ENCODE assay signal across 24 cellular contexts in the genomic region with DNA sequence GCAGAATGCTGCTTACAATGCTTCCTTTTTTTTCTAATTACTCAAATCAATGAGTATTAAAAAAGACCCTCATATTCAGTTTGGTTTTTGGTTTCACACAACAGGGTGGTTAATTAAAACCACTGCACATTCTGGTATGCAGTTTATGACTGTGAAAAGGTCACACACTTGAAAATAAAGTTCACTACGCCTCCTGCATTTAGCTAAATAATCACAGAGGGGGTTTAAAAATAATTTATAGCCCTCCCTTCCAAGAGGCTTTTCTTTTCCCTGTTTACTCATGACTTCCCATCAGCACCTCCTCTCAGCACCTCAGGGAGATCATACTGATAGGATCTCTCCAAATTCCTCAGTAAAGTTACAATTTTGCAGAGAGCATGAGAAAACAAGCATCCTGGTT.
"Had no signal": no experiment of that assay in that cellular context is flagged by ENCODE, and none has a peak within 500 bp of the region (broad histone marks: within the 10 kb centered on the region; RNA-seq: fewer than 3 reads in every experiment).

No MANE protein-coding gene starts in this region.

- H3K27me3 Mint-ChIP-seq: dendritic cell treated with granulocyte-macrophage colony-stimulating factor and Interleukin-4, amounts not matched to agents 40 ng/mL and 50 ng/mL, for 4 days; stimulated activated naive B cell treated with anti-CD40 and anti-IgM and Interleukin-4, amounts not matched to agents 10 μg/mL and 1 μg/mL and 100 μg/mL, for 72 hours; stimulated activated naive CD8-positive, alpha-beta T cell treated with anti-CD3 and anti-CD28 coated beads, Interleukin-15, Interleukin-2, amounts not matched to agents 100 ng/mL and 50 ng/mL, for 24 hours had no signal

- DNase-seq: colonic mucosa; effector CD8-positive, alpha-beta T cell; endodermal cell; foreskin melanocyte; glutamatergic neuron; heart right ventricle; hippocampal formation; left colon; left ventricle myocardium superior; lower lobe of right lung; naive thymus-derived CD8-positive, alpha-beta T cell; occipital lobe; pancreas; right lobe of liver; small intestine; stimulated activated CD4-positive, alpha-beta T cell treated with anti-CD3 and anti-CD28 coated beads, Interleukin-15, amount 100 ng/mL, for 24 hours; stimulated activated CD4-positive, alpha-beta T cell treated with anti-CD3 and anti-CD28 coated beads, Interleukin-2, amount 100 ng/mL, for 48 hours; stimulated activated naive B cell treated with anti-CD40 and anti-IgM and Interleukin-4, amounts not matched to agents 10 μg/mL and 1 μg/mL and 100 μg/mL, for 72 hours; upper lobe of left lung; uterus had no signal

- FAIRE-seq: endothelial cell of umbilical vein, islet of Langerhans, pancreas, small intestine had no signal

- H3K4me3 Mint-ChIP-seq: dendritic cell treated with granulocyte-macrophage colony-stimulating factor and Interleukin-4, amounts not matched to agents 40 ng/mL and 50 ng/mL, for 4 days; endodermal cell; naive thymus-derived CD8-positive, alpha-beta T cell; stimulated activated naive B cell treated with anti-CD40 and anti-IgM and Interleukin-4, amounts not matched to agents 10 μg/mL and 1 μg/mL and 100 μg/mL, for 72 hours; stimulated activated naive CD8-positive, alpha-beta T cell treated with anti-CD3 and anti-CD28 coated beads, Interleukin-15, Interleukin-2, amounts not matched to agents 100 ng/mL and 50 ng/mL, for 24 hours had no signal

- H3K36me3 Mint-ChIP-seq: naive thymus-derived CD8-positive, alpha-beta T cell had no signal

- ATAC-seq: left colon; left ventricle myocardium superior; lower lobe of right lung; naive thymus-derived CD8-positive, alpha-beta T cell; pancreas; right lobe of liver; stimulated activated naive B cell treated with anti-CD40 and anti-IgM and Interleukin-4, amounts not matched to agents 10 μg/mL and 1 μg/mL and 100 μg/mL, for 72 hours had no signal

- H3K9me3 Mint-ChIP-seq: dendritic cell treated with granulocyte-macrophage colony-stimulating factor and Interleukin-4, amounts not matched to agents 40 ng/mL and 50 ng/mL, for 4 days; stimulated activated naive CD8-positive, alpha-beta T cell treated with anti-CD3 and anti-CD28 coated beads, Interleukin-15, Interleukin-2, amounts not matched to agents 100 ng/mL and 50 ng/mL, for 24 hours had no signal

- H3K27ac Mint-ChIP-seq: dendritic cell treated with granulocyte-macrophage colony-stimulating factor and Interleukin-4, amounts not matched to agents 40 ng/mL and 50 ng/mL, for 4 days; endodermal cell; naive thymus-derived CD8-positive, alpha-beta T cell; stimulated activated naive B cell treated with anti-CD40 and anti-IgM and Interleukin-4, amounts not matched to agents 10 μg/mL and 1 μg/mL and 100 μg/mL, for 72 hours; stimulated activated naive CD8-positive, alpha-beta T cell treated with anti-CD3 and anti-CD28 coated beads, Interleukin-15, Interleukin-2, amounts not matched to agents 100 ng/mL and 50 ng/mL, for 24 hours had no signal
